9 cellular contexts compared by ENCODE assay signal in the genomic region with DNA sequence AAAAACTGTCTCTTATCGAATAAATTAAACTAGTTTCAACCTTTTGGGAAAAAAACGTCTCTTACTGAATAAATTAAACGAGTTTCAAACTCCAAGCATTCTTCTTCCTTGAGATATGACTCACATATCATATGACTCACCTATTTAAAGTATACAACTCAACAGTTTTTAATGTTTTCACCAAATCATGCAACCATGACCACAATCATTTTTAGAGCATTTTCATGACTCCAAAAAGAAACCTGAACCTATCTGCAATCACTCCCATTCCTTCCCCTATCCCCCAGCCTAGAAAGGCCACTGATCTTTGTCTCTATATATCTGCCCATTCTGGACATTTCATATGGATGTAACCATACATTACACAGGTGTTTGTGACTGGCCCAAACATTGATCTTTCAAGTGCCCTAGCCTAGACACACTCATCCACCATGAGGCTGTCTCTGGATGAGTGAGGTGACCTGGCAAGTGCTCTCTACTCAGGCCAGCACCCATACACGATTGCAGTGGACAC.
DNase-seq lines count a peak whose midpoint lies in the region; ATAC-seq and TF ChIP-seq lines count a peak whose summit lies in the region.
"Had no signal": no experiment of that assay in that cellular context is flagged by ENCODE, and none has a peak within 500 bp of the region (broad histone marks: within the 10 kb centered on the region; RNA-seq: fewer than 3 reads in every experiment).

No MANE protein-coding gene starts in this region.

- BruUV-seq in OCI-LY7 (replicated peaks; lab: Mats Ljungman, UMichigan): no TSS peak

- H3K27ac ChIP-seq in OCI-LY7 (ENCODE audit: low read depth, low read length, poor library complexity, severe bottlenecking) (no peak overlapping the region), heart left ventricle (peak overlapping the region in 1 of 12 donors; percentile 44)

- POLR2A ChIA-PET in OCI-LY7 (lab: Charles Lee): interaction anchor here (0.5 to 1.5 kb wide), 3 partner anchors 13 to 166 kb away, joined by 3 to 5 read pairs (median 5); no protein-coding TSS in a partner anchor

- H3K9me2 ChIP-seq in OCI-LY7 (ENCODE audit: insufficient read depth, low read length): no peaks in the 10 kb centered on the region

- peaks cover 83% of the 10 kb centered on the region for H3K4me1 Mint-ChIP-seq in activated T-cell treated with anti-CD3 and anti-CD28 coated beads, Interleukin-2, amount 50 U/mL, for 24 hours (ENCODE audit: low read depth)
- peaks cover 71 to 75% of the 10 kb centered on the region in 2 donors for H3K4me1 Mint-ChIP-seq in effector memory CD8-positive, alpha-beta T cell (ENCODE audit: low read depth in 2 of 2)
- H3K4me1 Mint-ChIP-seq in stimulated activated naive CD8-positive, alpha-beta T cell treated with anti-CD3 and anti-CD28 coated beads, Interleukin-15, amount 100 ng/mL, for 72 hours: peaks cover 80% of the 10 kb centered on the region

- H3K4me1 ChIP-seq in OCI-LY7 (ENCODE audit: insufficient read depth, low read length, poor library complexity, severe bottlenecking): peaks cover 58% of the 10 kb centered on the region
- H3K4me1 ChIP-seq in heart left ventricle: peaks cover 0 to 61% (median 0%) of the 10 kb centered on the region in 12 donors
- H3K4me1 ChIP-seq: Caco-2 had no signal

- H3K4me3 ChIP-seq in OCI-LY7 (ENCODE audit: low read depth, low read length, poor library complexity, severe bottlenecking): no peak overlapping the region
- no peak overlapping the region for H3K4me3 ChIP-seq in heart left ventricle

- peaks cover 75% of the 10 kb centered on the region for H3K36me3 Mint-ChIP-seq in activated T-cell treated with anti-CD3 and anti-CD28 coated beads, Interleukin-2, amount 50 U/mL, for 24 hours (ENCODE audit: low read depth)
- H3K36me3 Mint-ChIP-seq in effector memory CD8-positive, alpha-beta T cell (ENCODE audit: insufficient read depth): peaks cover 55% of the 10 kb centered on the region

- peak; percentile 17 for ATAC-seq in effector memory CD8-positive, alpha-beta T cell (replicated peaks)
- ATAC-seq in stimulated activated naive CD8-positive, alpha-beta T cell treated with anti-CD3 and anti-CD28 coated beads, Interleukin-15, amount 100 ng/mL, for 72 hours: peak; percentile 57
- ATAC-seq in GM19467 (IDR thresholded peaks at IDR 0.05; ENCODE audit: unreplicated experiment) (no peak), heart left ventricle (no peak), GM19455 (IDR thresholded peaks at IDR 0.05; ENCODE audit: unreplicated experiment) (no peak)

- H3K36me3 ChIP-seq in OCI-LY7 (ENCODE audit: insufficient read depth, low read length) (0 out of 2 replicates have a peak, but pooled peaks cover 2% of the 10 kb centered on the region), heart left ventricle (peaks cover 0 to 16% (median 0%) of the 10 kb centered on the region in 9 donors)

- intact Hi-C loops in OCI-LY7 (cut with micrococcal nuclease; ENCODE audit: unreplicated experiment): no loop called here
- intact Hi-C loops in heart left ventricle (cut with DNase I): no loop called here

- no peaks in the 10 kb centered on the region for H3K79me2 ChIP-seq in OCI-LY7 (ENCODE audit: insufficient read depth, low read depth, low read length)

- H2AFZ ChIP-seq in OCI-LY7 (ENCODE audit: low read length): no peak overlapping the region

- no peak for TF ChIP-seq CTCF in OCI-LY7 (conservative IDR thresholded peaks at IDR 0.05; ENCODE audit: low read length)
- TF ChIP-seq CTCF in heart left ventricle (IDR thresholded peaks at IDR 0.05): no peak

- no peaks in the 10 kb centered on the region for H4K20me1 ChIP-seq in OCI-LY7 (ENCODE audit: insufficient read depth, low read length)

- CTCF ChIA-PET in OCI-LY7 (lab: Charles Lee; ENCODE audit: unreplicated experiment): no interaction called here

- H3K4me2 ChIP-seq in OCI-LY7 (ENCODE audit: low read length): peak overlapping the region; percentile 53

- H3K27me3 ChIP-seq in heart left ventricle: no peaks in the 10 kb centered on the region

- peak overlapping the region; percentile 3 for H3K4me3 Mint-ChIP-seq in activated T-cell treated with anti-CD3 and anti-CD28 coated beads, Interleukin-2, amount 50 U/mL, for 24 hours
- H3K4me3 Mint-ChIP-seq in effector memory CD8-positive, alpha-beta T cell: peak overlapping the region; percentile 52 to 78
- H3K4me3 Mint-ChIP-seq in stimulated activated naive CD8-positive, alpha-beta T cell treated with anti-CD3 and anti-CD28 coated beads, Interleukin-15, amount 100 ng/mL, for 72 hours: peak overlapping the region; percentile 1 to 4

- no peak for TF ChIP-seq POLR2A in heart left ventricle (IDR thresholded peaks at IDR 0.05)

- no peaks in the 10 kb centered on the region for H3K9me3 ChIP-seq in OCI-LY7 (ENCODE audit: low read length)
- H3K9me3 ChIP-seq in heart left ventricle: no peaks in the 10 kb centered on the region
- H3K9me3 ChIP-seq: Caco-2 had no signal

- no peak for DNase-seq in activated T-cell treated with anti-CD3 and anti-CD28 coated beads, Interleukin-2, amount 50 U/mL, for 24 hours
- DNase-seq in activated T-cell treated with anti-CD3 and anti-CD28 coated beads, Interleukin-2, amount 50 U/mL, for 48 hours: no peak
- DNase-seq in OCI-LY7 (ENCODE audit: low spot score): no peak
- DNase-seq in effector memory CD8-positive, alpha-beta T cell: no peak
- DNase-seq in stimulated activated naive CD8-positive, alpha-beta T cell treated with anti-CD3 and anti-CD28 coated beads, Interleukin-15, amount 100 ng/mL, for 72 hours: no peak
- no peak for DNase-seq in heart left ventricle
- DNase-seq: Caco-2 had no signal

- no peaks in the 10 kb centered on the region for H3K27me3 Mint-ChIP-seq in activated T-cell treated with anti-CD3 and anti-CD28 coated beads, Interleukin-2, amount 50 U/mL, for 24 hours
- H3K27me3 Mint-ChIP-seq in effector memory CD8-positive, alpha-beta T cell: no peaks in the 10 kb centered on the region
- no peaks in the 10 kb centered on the region for H3K27me3 Mint-ChIP-seq in stimulated activated naive CD8-positive, alpha-beta T cell treated with anti-CD3 and anti-CD28 coated beads, Interleukin-15, amount 100 ng/mL, for 72 hours

- peak overlapping the region; percentile 84 for H3K27ac Mint-ChIP-seq in activated T-cell treated with anti-CD3 and anti-CD28 coated beads, Interleukin-2, amount 50 U/mL, for 24 hours
- H3K27ac Mint-ChIP-seq in effector memory CD8-positive, alpha-beta T cell: peak overlapping the region; percentile 97
- H3K27ac Mint-ChIP-seq in stimulated activated naive CD8-positive, alpha-beta T cell treated with anti-CD3 and anti-CD28 coated beads, Interleukin-15, amount 100 ng/mL, for 72 hours: peak overlapping the region in 1 of 2 donors; percentile 43

- no peaks in the 10 kb centered on the region for H3K9me3 Mint-ChIP-seq in activated T-cell treated with anti-CD3 and anti-CD28 coated beads, Interleukin-2, amount 50 U/mL, for 24 hours
- no peaks in the 10 kb centered on the region for H3K9me3 Mint-ChIP-seq in effector memory CD8-positive, alpha-beta T cell
- no peaks in the 10 kb centered on the region for H3K9me3 Mint-ChIP-seq in stimulated activated naive CD8-positive, alpha-beta T cell treated with anti-CD3 and anti-CD28 coated beads, Interleukin-15, amount 100 ng/mL, for 72 hours

- 84 to 90% (median 87%) methylated on average over 4 of the region's 4 CpGs for WGBS in heart left ventricle, 4 donors

Comparison
In these comparisons a context has a peak if more than half of its experiments do, and no peak if none do; other contexts are left out.
1. H3K4me3 Mint-ChIP-seq: peak in every context shown above with its lines; median percentile 65 in effector memory CD8-positive, alpha-beta T cell; 3 in activated T-cell treated with anti-CD3 and anti-CD28 coated beads, Interleukin-2, amount 50 U/mL, for 24 hours; 2 in stimulated activated naive CD8-positive, alpha-beta T cell treated with anti-CD3 and anti-CD28 coated beads, Interleukin-15, amount 100 ng/mL, for 72 hours.
2. ATAC-seq: peak in effector memory CD8-positive, alpha-beta T cell (single experiment) and stimulated activated naive CD8-positive, alpha-beta T cell treated with anti-CD3 and anti-CD28 coated beads, Interleukin-15, amount 100 ng/mL, for 72 hours (single experiment); none in GM19467 (single experiment), heart left ventricle (0 of 4) and GM19455 (single experiment).